ENCODE assay signal across 28 cellular contexts in genomic region chr12:122148657-122149056, GRCh38. TPM values are rescaled to one million over a fixed set of nuclear protein-coding genes. Genes with fewer than 3 reads are reported as not detected.
DNase-seq lines count a peak whose midpoint lies in the region; ATAC-seq, FAIRE-seq and TF ChIP-seq lines count a peak whose summit lies in the region.
"Had no signal": no experiment of that assay in that cellular context is flagged by ENCODE, and none has a peak within 500 bp of the region (broad histone marks: within the 10 kb centered on the region; RNA-seq: fewer than 3 reads in every experiment).

No MANE protein-coding gene starts in this region.

- peaks cover 3% of the 10 kb centered on the region for H4K20me1 ChIP-seq in astrocyte (ENCODE audit: insufficient read depth, low read length)

- intact Hi-C loops in CD4-positive, alpha-beta T cell (cut with DNase I, micrococcal nuclease): no loop called here

- H3K27ac Mint-ChIP-seq in CD4-positive, alpha-beta T cell: peak overlapping the region; percentile 36
- H3K27ac Mint-ChIP-seq in astrocyte (ENCODE audit: unreplicated experiment): no peak overlapping the region

- ATAC-seq in CD4-positive, alpha-beta T cell (ENCODE audit: poor library complexity): no peak
- ATAC-seq in HG03135 (IDR thresholded peaks at IDR 0.05; ENCODE audit: unreplicated experiment) (no peak), HG02588 (IDR thresholded peaks at IDR 0.05; ENCODE audit: unreplicated experiment) (no peak)
- ATAC-seq: GM23338 had no signal

- no peaks in the 10 kb centered on the region for H3K9me3 Mint-ChIP-seq in CD4-positive, alpha-beta T cell
- H3K9me3 Mint-ChIP-seq in astrocyte (ENCODE audit: unreplicated experiment): peaks cover 2% of the 10 kb centered on the region
- H3K9me3 Mint-ChIP-seq: immature natural killer cell had no signal

- no peak overlapping the region for H3K27ac ChIP-seq in CD4-positive, alpha-beta T cell (ENCODE audit: low read depth, low read length)
- no peak overlapping the region for H3K27ac ChIP-seq in astrocyte (ENCODE audit: low read depth, low read length)
- H3K27ac ChIP-seq: cardiac muscle cell, PC-9, tibial nerve had no signal

- no peaks in the 10 kb centered on the region for H3K79me2 ChIP-seq in astrocyte (ENCODE audit: insufficient read depth, low read length)

- peak; percentile 36 for DNase-seq in AG08395 (ENCODE audit: low spot score)
- no peak for DNase-seq in CD4-positive, alpha-beta T cell
- DNase-seq in astrocyte (ENCODE audit: low read depth): peak; percentile 14
- DNase-seq in iris pigment epithelial cell (ENCODE audit: low read depth): peak; percentile 24
- no peak for DNase-seq in NCI-H748 (lab: John Stamatoyannopoulos, UW; ENCODE audit: unreplicated experiment)
- DNase-seq: activated CD4-positive, CD25-positive, alpha-beta regulatory T cell treated with anti-CD3 and anti-CD28 coated beads, Interleukin-2, amount 50 U/mL, for 72 hours; C1 segment of cervical spinal cord; head of caudate nucleus; immature natural killer cell; NCI-H1436; NCI-H748 treated with DMSO at 0.1 percent for 48 hours; PC-9; sigmoid colon; SK-N-SH; stimulated activated naive CD4-positive, alpha-beta T cell; T-helper 9 cell had no signal

- H3K9me3 ChIP-seq in CD4-positive, alpha-beta T cell (ENCODE audit: control insufficient read depth, low read length): no peaks in the 10 kb centered on the region
- no peaks in the 10 kb centered on the region for H3K9me3 ChIP-seq in astrocyte (ENCODE audit: insufficient read depth, low read depth, low read length)
- H3K9me3 ChIP-seq: sigmoid colon, SK-N-SH, tibial nerve had no signal

- no peaks in the 10 kb centered on the region for H3K36me3 ChIP-seq in astrocyte (ENCODE audit: insufficient read depth, low read length)
- H3K36me3 ChIP-seq: cardiac muscle cell had no signal

- H3K36me3 Mint-ChIP-seq in CD4-positive, alpha-beta T cell (ENCODE audit: low read depth): peaks cover 5% of the 10 kb centered on the region
- peaks cover 15% of the 10 kb centered on the region for H3K36me3 Mint-ChIP-seq in astrocyte (ENCODE audit: low read depth, unreplicated experiment)

- POLR2A ChIA-PET in CD4-positive, alpha-beta T cell (lab: Charles Lee): no interaction called here

- H3K27me3 ChIP-seq in CD4-positive, alpha-beta T cell (ENCODE audit: control insufficient read depth, insufficient read depth, low read length): no peaks in the 10 kb centered on the region
- no peaks in the 10 kb centered on the region for H3K27me3 ChIP-seq in astrocyte (ENCODE audit: insufficient read depth, low read length)
- H3K27me3 ChIP-seq: cardiac muscle cell, sigmoid colon, tibial nerve had no signal

- H3K4me3 Mint-ChIP-seq in CD4-positive, alpha-beta T cell: no peak overlapping the region
- H3K4me3 Mint-ChIP-seq in astrocyte (ENCODE audit: unreplicated experiment): no peak overlapping the region
- H3K4me3 Mint-ChIP-seq: GM23338, immature natural killer cell had no signal

- no peak for TF ChIP-seq CTCF in CD4-positive, alpha-beta T cell (IDR thresholded peaks at IDR 0.05)
- TF ChIP-seq CTCF in astrocyte (IDR thresholded peaks at IDR 0.05; ENCODE audit: insufficient read depth, low read depth, low read length): no peak

- H3K4me3 ChIP-seq in astrocyte (ENCODE audit: insufficient read depth, low read depth, low read length): no peak overlapping the region
- H3K4me3 ChIP-seq: cardiac muscle cell, GM23338, lung, PC-9, sigmoid colon, tibial nerve had no signal

- no peaks in the 10 kb centered on the region for H3K4me1 ChIP-seq in astrocyte (ENCODE audit: insufficient read depth, low read length)
- H3K4me1 ChIP-seq: tibial nerve had no signal

- no peak overlapping the region for H3K4me2 ChIP-seq in astrocyte (ENCODE audit: low read length)
- H3K4me2 ChIP-seq: GM23338, PC-9, SK-N-SH had no signal

- peaks cover 3% of the 10 kb centered on the region for H3K4me1 Mint-ChIP-seq in CD4-positive, alpha-beta T cell (ENCODE audit: low read depth)
- H3K4me1 Mint-ChIP-seq in astrocyte (ENCODE audit: low read depth, unreplicated experiment): no peaks in the 10 kb centered on the region
- H3K4me1 Mint-ChIP-seq: immature natural killer cell had no signal

- CTCF ChIA-PET in CD4-positive, alpha-beta T cell (lab: Charles Lee): no interaction called here

- no peak overlapping the region for H3K9ac ChIP-seq in astrocyte (ENCODE audit: low read length)
- H3K9ac ChIP-seq: SK-N-SH had no signal

- H2AFZ ChIP-seq in astrocyte (ENCODE audit: low read depth, low read length): no peak overlapping the region
- H2AFZ ChIP-seq: GM23338, PC-9 had no signal

- FAIRE-seq in astrocyte (lab: Jason Lieb, UNC): no peak
- FAIRE-seq: G401.6, GM19239, HTR-8/SVneo had no signal

- H3K27me3 Mint-ChIP-seq in CD4-positive, alpha-beta T cell: no peaks in the 10 kb centered on the region
- peaks cover 9% of the 10 kb centered on the region for H3K27me3 Mint-ChIP-seq in astrocyte (ENCODE audit: low read depth, unreplicated experiment)

RNA-seq across cellular contexts. Expression of gene IL31, which starts 25.4 kb away (rescaled TPM):
- total RNA-seq in CD4-positive, alpha-beta T cell: not detected
- total RNA-seq in astrocyte: not detected in 2 replicates
- total RNA-seq: cardiac muscle cell, epithelial cell of proximal tubule, GM23338, LHCN-M2, lung, osteocyte, PC-9, sigmoid colon, tibial nerve had no signal

RNA-seq across cellular contexts. Expression of gene LRRC43, which starts 34.3 kb away (rescaled TPM):
- total RNA-seq in CD4-positive, alpha-beta T cell: not detected
- 0.72 and 0.73 TPM in 2 replicates for total RNA-seq in astrocyte
- total RNA-seq: epithelial cell of proximal tubule, GM23338, LHCN-M2 had no signal

RNA-seq across cellular contexts. Expression of gene B3GNT4, which starts 54.9 kb away (rescaled TPM):
- total RNA-seq in CD4-positive, alpha-beta T cell: not detected
- 0.54 and 0.62 TPM in 2 replicates for total RNA-seq in astrocyte
- total RNA-seq: LHCN-M2 had no signal

Comparison
In these comparisons a context has a peak if more than half of its experiments do, and no peak if none do; other contexts are left out.
1. DNase-seq: peak in AG08395 (single experiment), astrocyte (single experiment) and iris pigment epithelial cell (single experiment); none in CD4-positive, alpha-beta T cell (0 of 10) and NCI-H748 (single experiment).